ENCODE assay signal across 30 cellular contexts in genomic region chr2:103123516-103123915, GRCh38.
"Had no signal": no experiment of that assay in that cellular context is flagged by ENCODE, and none has a peak within 500 bp of the region (broad histone marks: within the 10 kb centered on the region; RNA-seq: fewer than 3 reads in every experiment).

No MANE protein-coding gene starts in this region.

- H3K27me3 ChIP-seq: brain microvascular endothelial cell, SJCRH30 had no signal

- H3K4me3 ChIP-seq: SJCRH30, SK-N-MC had no signal

- H3K9me3 ChIP-seq: SJCRH30 had no signal

- H3K4me1 ChIP-seq: SJCRH30 had no signal

- H3K27ac ChIP-seq: brain microvascular endothelial cell, KMS-11, SJCRH30, SK-N-MC had no signal

- H3K9ac ChIP-seq: KMS-11 had no signal

- FAIRE-seq: TTC549 had no signal

- DNase-seq: activated CD4-positive, alpha-beta T cell treated with anti-CD3 and anti-CD28 coated beads, Interleukin-2, amount 10 ng/mL, durations not matched to agents 24 days and 14 days; activated CD4-positive, alpha-beta T cell treated with anti-CD3 and anti-CD28 coated beads, Interleukin-2, amount 50 U/mL, for 4 hours; activated CD8-positive, alpha-beta T cell treated with anti-CD3 and anti-CD28 coated beads for 36 hours; activated effector memory CD4-positive, alpha-beta T cell treated with anti-CD3 and anti-CD28 coated beads, Interleukin-2, amount 50 U/mL, for 16 hours; activated naive CD4-positive, alpha-beta T cell; activated naive CD4-positive, alpha-beta T cell treated with anti-CD3 and anti-CD28 coated beads, Interleukin-2, amount 50 U/mL, for 16 hours; activated naive CD8-positive, alpha-beta T cell treated with anti-CD3 and anti-CD28 coated beads for 36 hours; activated T-cell treated with anti-CD3 and anti-CD28 coated beads, Interleukin-2, amount 50 U/mL, for 1 hour; activated T-cell treated with anti-CD3 and anti-CD28 coated beads, Interleukin-2, amount 50 U/mL, for 72 hours; amniotic stem cell; aorta; brain microvascular endothelial cell; central memory CD4-positive, alpha-beta T cell; MM.1S; MV-4-11; NCI-H1092 treated with DMSO at 0.1 percent for 48 hours; NCI-H1436; NCI-H1694; NCI-H1930; NCI-H2081 treated with DMSO at 0.1 percent for 48 hours; NCI-H446; NCI-H510A treated with DMSO at 0.1 percent for 48 hours; NCI-H774; SHP77; SJCRH30 had no signal

- H3K36me3 ChIP-seq: brain microvascular endothelial cell, SJCRH30 had no signal

- ATAC-seq: activated CD8-positive, alpha-beta T cell treated with anti-CD3 and anti-CD28 coated beads for 36 hours; activated T-cell treated with anti-CD3 and anti-CD28 coated beads, Interleukin-2, amount 50 U/mL, for 72 hours; activated T-helper 17 cell treated with anti-CD3 and anti-CD28 coated beads, Interleukin-2, amount 50 U/mL, for 72 hours; Panc1 had no signal

- H3K4me2 ChIP-seq: KMS-11 had no signal
